In the genomic region with DNA sequence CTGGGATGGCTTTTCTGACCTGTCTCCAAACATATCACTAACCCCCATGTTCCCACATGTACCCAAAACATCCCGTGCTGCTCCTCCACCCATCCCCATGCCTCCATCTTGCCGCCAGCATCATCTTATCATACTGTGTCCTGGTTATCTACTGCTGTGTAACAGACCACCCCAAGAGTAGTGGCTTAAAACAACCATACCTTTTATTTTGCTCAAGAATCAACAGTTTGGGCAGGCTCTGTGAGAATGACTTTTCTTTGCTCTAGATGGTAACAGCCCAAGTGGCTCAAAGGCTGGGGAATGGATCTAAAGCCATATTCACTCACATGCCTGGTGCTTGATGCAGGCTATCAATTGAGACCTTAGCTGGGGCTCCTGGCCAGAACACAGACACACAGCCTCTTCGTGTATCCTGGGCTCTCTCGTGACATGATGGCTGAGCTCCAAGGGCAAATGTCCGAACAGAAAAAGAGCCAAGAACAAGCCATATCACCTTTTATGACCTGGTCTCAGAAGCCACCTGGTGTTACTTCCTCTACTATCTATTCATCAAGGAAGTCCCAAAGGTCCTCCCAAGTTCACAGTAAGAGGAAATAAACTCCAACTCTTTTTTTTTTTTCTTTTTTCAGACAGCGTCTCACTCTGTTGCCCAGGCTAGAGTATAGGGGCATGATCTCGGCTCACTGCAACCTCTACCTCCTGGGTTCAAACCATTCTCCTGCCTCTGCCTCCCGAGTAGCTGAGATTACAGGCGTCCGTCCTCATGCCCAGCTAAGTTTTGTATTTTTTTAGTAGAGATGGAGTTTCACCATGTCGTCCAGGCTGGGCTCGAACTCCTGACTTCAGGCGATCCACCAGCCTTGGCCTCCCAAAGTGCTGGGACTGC, we compare ENCODE assay signal across 30 cellular contexts.
A peak's percentile ranks its signal among the peaks of the same experiment; 100 is the strongest.
DNase-seq lines count a peak whose midpoint lies in the region; ATAC-seq and TF ChIP-seq lines count a peak whose summit lies in the region.
"Had no signal": no experiment of that assay in that cellular context is flagged by ENCODE, and none has a peak within 500 bp of the region (broad histone marks: within the 10 kb centered on the region; RNA-seq: fewer than 3 reads in every experiment).

No MANE protein-coding gene starts in this region.

- no peaks in the 10 kb centered on the region for H3K27me3 ChIP-seq in Peyer's patch
- H3K27me3 ChIP-seq: adrenal gland, SJCRH30, suprapubic skin had no signal

- CTCF ChIA-PET in activated naive CD4-positive, alpha-beta T cell treated with anti-CD3 and anti-CD28 coated beads for 36 hours (lab: Charles Lee): no interaction called here

- no peaks in the 10 kb centered on the region for H3K9me3 Mint-ChIP-seq in memory B cell
- H3K9me3 Mint-ChIP-seq in activated T-cell treated with anti-CD3 and anti-CD28 coated beads, Interleukin-2, amount 50 U/mL, for 72 hours: no peaks in the 10 kb centered on the region
- no peaks in the 10 kb centered on the region for H3K9me3 Mint-ChIP-seq in activated naive CD4-positive, alpha-beta T cell treated with anti-CD3 and anti-CD28 coated beads for 36 hours
- H3K9me3 Mint-ChIP-seq: activated T-cell treated with anti-CD3 and anti-CD28 coated beads, Interleukin-2, amount 50 U/mL, for 4 hours; naive thymus-derived CD8-positive, alpha-beta T cell; stimulated activated effector memory CD8-positive, alpha-beta T cell treated with anti-CD3 and anti-CD28 coated beads, Interleukin-12 subunit alpha, Interleukin-12 subunit beta, amount 100 ng/mL, for 72 hours had no signal

- no peak overlapping the region for H3K4me3 ChIP-seq in Peyer's patch
- H3K4me3 ChIP-seq: adrenal gland, GM23248, PC-9, SJCRH30, suprapubic skin had no signal

- no peak overlapping the region for H3K4me3 Mint-ChIP-seq in memory B cell
- no peak overlapping the region for H3K4me3 Mint-ChIP-seq in activated T-cell treated with anti-CD3 and anti-CD28 coated beads, Interleukin-2, amount 50 U/mL, for 72 hours
- no peak overlapping the region for H3K4me3 Mint-ChIP-seq in activated naive CD4-positive, alpha-beta T cell treated with anti-CD3 and anti-CD28 coated beads for 36 hours
- H3K4me3 Mint-ChIP-seq: activated T-cell treated with anti-CD3 and anti-CD28 coated beads, Interleukin-2, amount 50 U/mL, for 4 hours; brain; naive thymus-derived CD8-positive, alpha-beta T cell; stimulated activated effector memory CD8-positive, alpha-beta T cell treated with anti-CD3 and anti-CD28 coated beads, Interleukin-12 subunit alpha, Interleukin-12 subunit beta, amount 100 ng/mL, for 72 hours had no signal

- DNase-seq in HUDEP-2 (lab: John Stamatoyannopoulos, UW; ENCODE audit: unreplicated experiment in 76 of 76) (peak in 62 of 76 experiments; percentile 15 to 80 (median 54)), Peyer's patch (peak in 2 of 3 donors; percentile 67), memory B cell (ENCODE audit: low spot score in 2 of 2) (no peak), COLO668 (lab: John Stamatoyannopoulos, UW; ENCODE audit: unreplicated experiment) (no peak), hippocampal formation (lab: John Stamatoyannopoulos, UW) (no peak)
- no peak for DNase-seq in activated T-cell treated with anti-CD3 and anti-CD28 coated beads, Interleukin-2, amount 50 U/mL, for 72 hours
- no peak for DNase-seq in activated naive CD4-positive, alpha-beta T cell treated with anti-CD3 and anti-CD28 coated beads for 36 hours
- DNase-seq: activated CD4-positive, alpha-beta T cell treated with anti-CD3 and anti-CD28 coated beads for 4 hours; activated naive CD4-positive, alpha-beta T cell; activated T-cell treated with anti-CD3 and anti-CD28 coated beads, Interleukin-2, amount 50 U/mL, for 4 hours; C1 segment of cervical spinal cord; effector CD4-positive, alpha-beta T cell; GM23248; head of caudate nucleus; KG1; naive thymus-derived CD8-positive, alpha-beta T cell; NCI-H1048; NCI-H1930; NCI-H345; retina; SJCRH30; stimulated activated CD4-positive, alpha-beta T cell treated with anti-CD3 and anti-CD28 coated beads, Interleukin-2, amount 100 ng/mL, for 48 hours; T-helper 1 cell had no signal

- peaks cover 3% of the 10 kb centered on the region for H3K27me3 Mint-ChIP-seq in memory B cell
- no peaks in the 10 kb centered on the region for H3K27me3 Mint-ChIP-seq in activated T-cell treated with anti-CD3 and anti-CD28 coated beads, Interleukin-2, amount 50 U/mL, for 72 hours (ENCODE audit: low read depth)
- H3K27me3 Mint-ChIP-seq in activated naive CD4-positive, alpha-beta T cell treated with anti-CD3 and anti-CD28 coated beads for 36 hours (ENCODE audit: low read depth): no peaks in the 10 kb centered on the region
- H3K27me3 Mint-ChIP-seq: naive thymus-derived CD8-positive, alpha-beta T cell had no signal

- ATAC-seq in memory B cell (ENCODE audit: low read depth): peak; percentile 26
- no peak for ATAC-seq in activated T-cell treated with anti-CD3 and anti-CD28 coated beads, Interleukin-2, amount 50 U/mL, for 72 hours (replicated peaks in 1 of 2)
- ATAC-seq: activated T-cell treated with anti-CD3 and anti-CD28 coated beads, Interleukin-2, amount 50 U/mL, for 4 hours; naive thymus-derived CD8-positive, alpha-beta T cell; stimulated activated effector memory CD8-positive, alpha-beta T cell treated with anti-CD3 and anti-CD28 coated beads, Interleukin-12 subunit alpha, Interleukin-12 subunit beta, amount 100 ng/mL, for 72 hours had no signal

- H3K27ac ChIP-seq in C4-2B: peak overlapping the region; percentile 95
- H3K27ac ChIP-seq in Peyer's patch: peak overlapping the region in 1 of 4 donors; percentile 68
- H3K27ac ChIP-seq: adrenal gland, epithelial cell of prostate, GM23248, PC-9, SJCRH30, suprapubic skin had no signal

- no peaks in the 10 kb centered on the region for H3K9me3 ChIP-seq in Peyer's patch
- H3K9me3 ChIP-seq: adrenal gland, SJCRH30, suprapubic skin had no signal

- peaks cover 11% of the 10 kb centered on the region for H3K4me1 Mint-ChIP-seq in memory B cell
- no peaks in the 10 kb centered on the region for H3K4me1 Mint-ChIP-seq in activated T-cell treated with anti-CD3 and anti-CD28 coated beads, Interleukin-2, amount 50 U/mL, for 72 hours (ENCODE audit: low read depth)
- no peaks in the 10 kb centered on the region for H3K4me1 Mint-ChIP-seq in activated naive CD4-positive, alpha-beta T cell treated with anti-CD3 and anti-CD28 coated beads for 36 hours (ENCODE audit: low read depth)
- H3K4me1 Mint-ChIP-seq: stimulated activated effector memory CD8-positive, alpha-beta T cell treated with anti-CD3 and anti-CD28 coated beads, Interleukin-12 subunit alpha, Interleukin-12 subunit beta, amount 100 ng/mL, for 72 hours had no signal

- H3K4me1 ChIP-seq in Peyer's patch: peaks cover 0 to 3% (median 0%) of the 10 kb centered on the region in 4 donors
- H3K4me1 ChIP-seq: adrenal gland, SJCRH30 had no signal

- no peak for TF ChIP-seq CTCF in C4-2B (conservative IDR thresholded peaks at IDR 0.05)
- peak in 3 of 6 experiments; percentile 16 to 23 (median 20) for TF ChIP-seq CTCF in Peyer's patch (IDR thresholded peaks at IDR 0.05)

- H3K27ac Mint-ChIP-seq in memory B cell: no peak overlapping the region
- H3K27ac Mint-ChIP-seq in activated T-cell treated with anti-CD3 and anti-CD28 coated beads, Interleukin-2, amount 50 U/mL, for 72 hours: no peak overlapping the region
- H3K27ac Mint-ChIP-seq in activated naive CD4-positive, alpha-beta T cell treated with anti-CD3 and anti-CD28 coated beads for 36 hours: no peak overlapping the region
- H3K27ac Mint-ChIP-seq: brain; stimulated activated effector memory CD8-positive, alpha-beta T cell treated with anti-CD3 and anti-CD28 coated beads, Interleukin-12 subunit alpha, Interleukin-12 subunit beta, amount 100 ng/mL, for 72 hours had no signal

- intact Hi-C loops in activated naive CD4-positive, alpha-beta T cell treated with anti-CD3 and anti-CD28 coated beads for 36 hours (cut with micrococcal nuclease): no loop called here

- TF ChIP-seq POLR2A in Peyer's patch (IDR thresholded peaks at IDR 0.05): no peak

- no peaks in the 10 kb centered on the region for H3K36me3 Mint-ChIP-seq in memory B cell
- no peaks in the 10 kb centered on the region for H3K36me3 Mint-ChIP-seq in activated T-cell treated with anti-CD3 and anti-CD28 coated beads, Interleukin-2, amount 50 U/mL, for 72 hours (ENCODE audit: insufficient read depth in 2 of 2)
- H3K36me3 Mint-ChIP-seq in activated naive CD4-positive, alpha-beta T cell treated with anti-CD3 and anti-CD28 coated beads for 36 hours (ENCODE audit: low read depth): no peaks in the 10 kb centered on the region
- H3K36me3 Mint-ChIP-seq: brain; naive thymus-derived CD8-positive, alpha-beta T cell; stimulated activated effector memory CD8-positive, alpha-beta T cell treated with anti-CD3 and anti-CD28 coated beads, Interleukin-12 subunit alpha, Interleukin-12 subunit beta, amount 100 ng/mL, for 72 hours had no signal

- no peaks in the 10 kb centered on the region for H3K36me3 ChIP-seq in Peyer's patch
- H3K36me3 ChIP-seq: adrenal gland, SJCRH30, suprapubic skin had no signal

Comparison
In these comparisons a context has a peak if more than half of its experiments do, and no peak if none do; other contexts are left out.
1. DNase-seq: peak in HUDEP-2 (62 of 76) and Peyer's patch (2 of 3); none in memory B cell (0 of 2), COLO668 (single experiment), hippocampal formation (0 of 2), activated T-cell treated with anti-CD3 and anti-CD28 coated beads, Interleukin-2, amount 50 U/mL, for 72 hours (0 of 2) and activated naive CD4-positive, alpha-beta T cell treated with anti-CD3 and anti-CD28 coated beads for 36 hours (single experiment).